ENCODE assay signal across 11 cellular contexts in the genomic region with DNA sequence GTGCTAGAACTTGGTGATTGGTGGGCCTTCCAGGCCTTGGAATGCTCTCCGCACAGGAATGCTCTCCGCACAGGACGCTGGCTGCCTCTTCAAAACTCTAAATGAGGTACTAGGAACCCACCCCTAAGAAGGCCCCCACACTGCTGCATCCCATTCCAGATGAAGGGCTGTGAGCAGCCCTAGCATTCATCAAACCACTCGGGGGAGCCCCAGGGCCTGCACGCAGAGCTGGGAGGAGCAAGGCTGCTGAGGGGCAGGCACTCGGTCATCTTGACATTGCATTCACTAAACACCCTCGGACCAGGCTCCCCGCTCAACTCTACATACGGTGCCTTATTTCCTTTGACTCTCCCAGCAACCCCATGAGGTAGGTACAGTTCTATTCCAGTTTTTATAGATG. TPM values are rescaled to one million over a fixed set of nuclear protein-coding genes. Genes with fewer than 3 reads are reported as not detected.
A peak's percentile ranks its signal among the peaks of the same experiment; 100 is the strongest.
DNase-seq lines count a peak whose midpoint lies in the region; ATAC-seq, FAIRE-seq and TF ChIP-seq lines count a peak whose summit lies in the region.
"Had no signal": no experiment of that assay in that cellular context is flagged by ENCODE, and none has a peak within 500 bp of the region (broad histone marks: within the 10 kb centered on the region; RNA-seq: fewer than 3 reads in every experiment).

No MANE protein-coding gene starts in this region.

- no peaks in the 10 kb centered on the region for H3K36me3 Mint-ChIP-seq in activated CD4-positive, alpha-beta memory T cell treated with anti-CD3 and anti-CD28 coated beads, Interleukin-2, amount 10 ng/mL, durations not matched to agents 7 days and 5 days (ENCODE audit: low read depth)

- POLR2A ChIA-PET in activated CD4-positive, alpha-beta memory T cell treated with anti-CD3 and anti-CD28 coated beads, Interleukin-2, amount 10 ng/mL, durations not matched to agents 7 days and 5 days (lab: Charles Lee) = no interaction called here

- H2BK12ac ChIP-seq in neuronal stem cell (ENCODE audit: low read length) = no peak overlapping the region

- no peak overlapping the region for H3K18ac ChIP-seq in neuronal stem cell (ENCODE audit: low read length)

- peaks cover 12 to 28% of the 10 kb centered on the region in 2 donors for H3K4me1 ChIP-seq in neuronal stem cell (ENCODE audit: control insufficient read depth in 2 of 2, insufficient read depth in 1 of 2, low read depth in 1 of 2, low read length in 2 of 2)
- H3K4me1 ChIP-seq: uterus had no signal

- peak overlapping the region; percentile 41 for H2AFZ ChIP-seq in neuronal stem cell (ENCODE audit: low read length)

- DNase-seq in HTR-8/SVneo (ENCODE audit: insufficient read length, low spot score) (peak; percentile 7), cardiac fibroblast (ENCODE audit: low read depth in 2 of 2) (peak in 1 of 2 donors; percentile 18), neuronal stem cell (ENCODE audit: low spot score) (no peak), NCI-H146 treated with DMSO at 0.1 percent for 48 hours (lab: John Stamatoyannopoulos, UW; ENCODE audit: unreplicated experiment) (no peak)
- DNase-seq in activated CD4-positive, alpha-beta memory T cell treated with anti-CD3 and anti-CD28 coated beads, Interleukin-2, amount 10 ng/mL, durations not matched to agents 7 days and 5 days = no peak
- DNase-seq: activated T-cell treated with anti-CD3 and anti-CD28 coated beads for 4 hours, body of pancreas, retina, uterus had no signal

- H3K27me3 ChIP-seq in neuronal stem cell (ENCODE audit: control insufficient read depth in 3 of 3, insufficient read depth in 3 of 3, low read depth in 1 of 3, low read length in 3 of 3) = no peaks in the 10 kb centered on the region
- H3K27me3 ChIP-seq: body of pancreas, uterus had no signal

- no peak overlapping the region for H3K27ac ChIP-seq in neuronal stem cell (replicated peaks; ENCODE audit: low read length)
- H3K27ac ChIP-seq: body of pancreas, uterus had no signal

- TF ChIP-seq CTCF in GM12872 (IDR thresholded peaks at IDR 0.05; ENCODE audit: insufficient read depth, low read depth, low read length) (peak; percentile 51), cardiac fibroblast (IDR thresholded peaks at IDR 0.05; ENCODE audit: low read depth, low read length) (peak; percentile 25)

- H2BK5ac ChIP-seq in neuronal stem cell (ENCODE audit: low read length) = no peak overlapping the region

- H3K9me3 Mint-ChIP-seq in activated CD4-positive, alpha-beta memory T cell treated with anti-CD3 and anti-CD28 coated beads, Interleukin-2, amount 10 ng/mL, durations not matched to agents 7 days and 5 days = no peaks in the 10 kb centered on the region

- no peak overlapping the region for H3K9ac ChIP-seq in neuronal stem cell (ENCODE audit: low read depth, low read length, poor library complexity)

- H3K27ac Mint-ChIP-seq in activated CD4-positive, alpha-beta memory T cell treated with anti-CD3 and anti-CD28 coated beads, Interleukin-2, amount 10 ng/mL, durations not matched to agents 7 days and 5 days = no peak overlapping the region

- no peak overlapping the region for H2AK5ac ChIP-seq in neuronal stem cell (ENCODE audit: low read depth, low read length)

- peaks cover 23% of the 10 kb centered on the region for H3K4me1 Mint-ChIP-seq in activated CD4-positive, alpha-beta memory T cell treated with anti-CD3 and anti-CD28 coated beads, Interleukin-2, amount 10 ng/mL, durations not matched to agents 7 days and 5 days

- no peaks in the 10 kb centered on the region for H3K36me3 ChIP-seq in neuronal stem cell (replicated peaks in 1 of 2; ENCODE audit: control insufficient read depth in 2 of 2, insufficient read depth in 2 of 2, low read length in 2 of 2)
- H3K36me3 ChIP-seq: uterus had no signal

- CTCF ChIA-PET in activated CD4-positive, alpha-beta memory T cell treated with anti-CD3 and anti-CD28 coated beads, Interleukin-2, amount 10 ng/mL, durations not matched to agents 7 days and 5 days (lab: Charles Lee) = interaction anchor here (1.4 kb wide), 1 partner anchor 89 kb away, joined by 4 read pairs; no protein-coding TSS in a partner anchor

- no peak overlapping the region for H3K4me3 Mint-ChIP-seq in activated CD4-positive, alpha-beta memory T cell treated with anti-CD3 and anti-CD28 coated beads, Interleukin-2, amount 10 ng/mL, durations not matched to agents 7 days and 5 days

- H4K8ac ChIP-seq in neuronal stem cell (ENCODE audit: low read depth, low read length) = no peak overlapping the region

- no peak for ATAC-seq in HG03280 (IDR thresholded peaks at IDR 0.05; ENCODE audit: unreplicated experiment)
- ATAC-seq: body of pancreas had no signal

- no peak overlapping the region for H3K14ac ChIP-seq in neuronal stem cell (ENCODE audit: low read length)

- no peaks in the 10 kb centered on the region for H3K9me3 ChIP-seq in neuronal stem cell (replicated peaks in 1 of 2; ENCODE audit: control insufficient read depth in 2 of 2, insufficient read depth in 1 of 2, low read depth in 1 of 2, low read length in 2 of 2)
- H3K9me3 ChIP-seq: body of pancreas, uterus had no signal

- H3K23ac ChIP-seq in neuronal stem cell (ENCODE audit: low read depth, low read length, poor library complexity) = no peak overlapping the region

- no peak overlapping the region for H2BK15ac ChIP-seq in neuronal stem cell (ENCODE audit: low read length)

- no peak for FAIRE-seq in HTR-8/SVneo (lab: Jason Lieb, UNC)

- no peak overlapping the region for H4K91ac ChIP-seq in neuronal stem cell (ENCODE audit: low read depth, low read length, poor library complexity)

- no CpG with 5 or more reads among the region's 9 CpGs for WGBS in neuronal stem cell (ENCODE audit: extremely low coverage in 2 of 2, insufficient read length in 2 of 2, insufficient replicate concordance in 1 of 2), 2 donors

- H3K79me1 ChIP-seq in neuronal stem cell (ENCODE audit: low read depth, low read length) = no peaks in the 10 kb centered on the region

- H3K4me3 ChIP-seq in cardiac fibroblast (replicated peaks in 1 of 2; ENCODE audit: low read depth in 2 of 2, low read length in 2 of 2) (no peak overlapping the region), neuronal stem cell (ENCODE audit: low read length in 2 of 2) (no peak overlapping the region)
- H3K4me3 ChIP-seq: body of pancreas, uterus had no signal

- no peak overlapping the region for H3K4me2 ChIP-seq in neuronal stem cell (ENCODE audit: insufficient read depth, low read length, poor library complexity, severe bottlenecking)

- H2BK120ac ChIP-seq in neuronal stem cell (ENCODE audit: low read depth, low read length) = no peak overlapping the region

- H3K4ac ChIP-seq in neuronal stem cell (ENCODE audit: low read length) = no peak overlapping the region

- H3K27me3 Mint-ChIP-seq in activated CD4-positive, alpha-beta memory T cell treated with anti-CD3 and anti-CD28 coated beads, Interleukin-2, amount 10 ng/mL, durations not matched to agents 7 days and 5 days = peaks cover 32% of the 10 kb centered on the region

RNA-seq across cellular contexts. Expression of gene EMID1, which starts 49.2 kb away (rescaled TPM):
- 10.7 TPM for polyA plus RNA-seq in neuronal stem cell (2013, experiment 1 of 2)
- polyA plus RNA-seq in neuronal stem cell (2013, experiment 2 of 2) = 10.3 TPM
- total RNA-seq in activated CD4-positive, alpha-beta memory T cell treated with anti-CD3 and anti-CD28 coated beads, Interleukin-2, amount 10 ng/mL, durations not matched to agents 7 days and 5 days = under 1 TPM in 1 of 2 experiments, not detected in 1; 0.18 TPM
